36 cellular contexts compared by ENCODE assay signal in the genomic region with DNA sequence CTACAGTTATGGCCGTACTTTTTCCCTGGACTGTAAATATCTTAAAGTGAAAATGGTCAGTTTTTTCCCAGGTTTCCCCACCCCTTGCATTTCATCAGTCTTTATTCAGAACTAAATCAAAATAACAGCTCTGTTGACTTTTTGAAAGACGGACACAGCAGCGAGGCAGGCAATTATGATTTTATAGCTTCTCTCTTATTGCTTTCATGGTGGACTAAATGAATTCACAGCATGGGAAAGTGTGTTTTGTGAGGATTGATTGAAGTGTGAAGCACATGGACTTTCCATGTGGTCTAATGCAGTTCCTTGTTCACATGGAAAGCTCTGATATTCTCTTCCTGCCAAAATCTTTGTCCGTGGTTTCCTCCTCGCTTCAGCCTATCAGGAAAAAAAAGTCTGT.
"Had no signal": no experiment of that assay in that cellular context is flagged by ENCODE, and none has a peak within 500 bp of the region (broad histone marks: within the 10 kb centered on the region; RNA-seq: fewer than 3 reads in every experiment).

No MANE protein-coding gene starts in this region.

- ATAC-seq: activated CD8-positive, alpha-beta T cell treated with anti-CD3 and anti-CD28 coated beads for 36 hours; activated naive CD8-positive, alpha-beta T cell treated with anti-CD3 and anti-CD28 coated beads, Interleukin-2, amount 50 U/mL, for 24 hours; activated T-cell treated with anti-CD3 and anti-CD28 coated beads, Interleukin-2, amount 50 U/mL, for 4 hours; activated T-cell treated with anti-CD3 and anti-CD28 coated beads, Interleukin-2, amount 50 U/mL, for 72 hours; activated T-helper 17 cell treated with anti-CD3 and anti-CD28 coated beads, Interleukin-2, amount 50 U/mL, for 72 hours had no signal

- H3K27me3 Mint-ChIP-seq: activated B cell treated with CpG ODN at 0.5 μM for 24 hours; activated CD4-positive, alpha-beta memory T cell treated with anti-CD3 and anti-CD28 coated beads for 36 hours; activated CD4-positive, alpha-beta T cell treated with anti-CD3 and anti-CD28 coated beads, Interleukin-2, amount 10 ng/mL, durations not matched to agents 24 days and 14 days; activated CD8-positive, alpha-beta T cell treated with anti-CD3 and anti-CD28 coated beads for 36 hours; activated naive CD4-positive, alpha-beta T cell treated with anti-CD3 and anti-CD28 coated beads, Interleukin-2, amount 10 ng/mL, durations not matched to agents 7 days and 5 days; activated naive CD4-positive, alpha-beta T cell treated with anti-CD3 and anti-CD28 coated beads, Interleukin-2, amount 50 U/mL, for 24 hours; activated naive CD8-positive, alpha-beta T cell; activated naive CD8-positive, alpha-beta T cell treated with anti-CD3 and anti-CD28 coated beads, Interleukin-2, amount 10 ng/mL, durations not matched to agents 7 days and 5 days; activated naive CD8-positive, alpha-beta T cell treated with anti-CD3 and anti-CD28 coated beads, Interleukin-2, amount 50 U/mL, for 24 hours; central memory CD8-positive, alpha-beta T cell had no signal

- H3K4me1 Mint-ChIP-seq: activated B cell treated with CpG ODN at 0.5 μM for 24 hours; activated CD4-positive, alpha-beta T cell treated with anti-CD3 and anti-CD28 coated beads, Interleukin-2, amount 10 ng/mL, durations not matched to agents 24 days and 14 days; activated naive CD4-positive, alpha-beta T cell treated with anti-CD3 and anti-CD28 coated beads, Interleukin-2, amount 10 ng/mL, durations not matched to agents 7 days and 5 days; activated naive CD4-positive, alpha-beta T cell treated with anti-CD3 and anti-CD28 coated beads, Interleukin-2, amount 50 U/mL, for 24 hours; activated naive CD8-positive, alpha-beta T cell treated with anti-CD3 and anti-CD28 coated beads, Interleukin-2, amount 10 ng/mL, durations not matched to agents 7 days and 5 days; activated naive CD8-positive, alpha-beta T cell treated with anti-CD3 and anti-CD28 coated beads, Interleukin-2, amount 50 U/mL, for 24 hours; activated T-helper 17 cell treated with anti-CD3 and anti-CD28 coated beads, Interleukin-2, amount 50 U/mL, for 72 hours; brain; central memory CD8-positive, alpha-beta T cell had no signal

- H3K27ac ChIP-seq: ascending aorta, cardiac muscle cell, VCaP had no signal

- H3K4me3 ChIP-seq: ascending aorta, cardiac muscle cell had no signal

- H3K36me3 ChIP-seq: ascending aorta, cardiac muscle cell had no signal

- H3K9me3 Mint-ChIP-seq: activated CD4-positive, alpha-beta memory T cell treated with anti-CD3 and anti-CD28 coated beads for 36 hours; activated CD4-positive, alpha-beta T cell treated with anti-CD3 and anti-CD28 coated beads, Interleukin-2, amount 10 ng/mL, durations not matched to agents 24 days and 14 days; activated CD8-positive, alpha-beta T cell treated with anti-CD3 and anti-CD28 coated beads for 36 hours; activated naive CD4-positive, alpha-beta T cell treated with anti-CD3 and anti-CD28 coated beads, Interleukin-2, amount 10 ng/mL, durations not matched to agents 7 days and 5 days; activated naive CD4-positive, alpha-beta T cell treated with anti-CD3 and anti-CD28 coated beads, Interleukin-2, amount 50 U/mL, for 24 hours; activated naive CD8-positive, alpha-beta T cell treated with anti-CD3 and anti-CD28 coated beads, Interleukin-2, amount 10 ng/mL, durations not matched to agents 7 days and 5 days; activated T-cell treated with anti-CD3 and anti-CD28 coated beads, Interleukin-2, amount 50 U/mL, for 4 hours; activated T-helper 1 cell treated with anti-CD3 and anti-CD28 coated beads, Interleukin-12 subunit alpha, Interleukin-12 subunit beta, Interleukin-2, Interleukin-4 antibody, amounts not matched to agents 30 ng/mL and 10 ng/mL and 1 ng/mL, durations not matched to agents 14 hours and 24 hours and 36 hours; brain; T-helper 1 cell treated with Interleukin-12 subunit alpha and Interleukin-12 subunit beta and Interleukin-4 antibody, amounts not matched to agents 30 μg/mL and 1 μg/mL, for 36 hours; T-helper 2 cell treated with Interferon-gamma antibody and Interleukin-4, amounts not matched to agents 5 μg/mL and 100 μg/mL, for 36 hours had no signal

- H3K9me3 ChIP-seq: ascending aorta had no signal

- H3K27me3 ChIP-seq: ascending aorta, cardiac muscle cell had no signal

- H3K27ac Mint-ChIP-seq: activated B cell treated with CpG ODN at 0.5 μM for 24 hours; activated CD4-positive, alpha-beta memory T cell treated with anti-CD3 and anti-CD28 coated beads for 36 hours; activated CD4-positive, alpha-beta T cell treated with anti-CD3 and anti-CD28 coated beads, Interleukin-2, amount 10 ng/mL, durations not matched to agents 24 days and 14 days; activated CD8-positive, alpha-beta T cell treated with anti-CD3 and anti-CD28 coated beads for 36 hours; activated naive CD4-positive, alpha-beta T cell treated with anti-CD3 and anti-CD28 coated beads, Interleukin-2, amount 10 ng/mL, durations not matched to agents 7 days and 5 days; activated naive CD4-positive, alpha-beta T cell treated with anti-CD3 and anti-CD28 coated beads, Interleukin-2, amount 50 U/mL, for 24 hours; activated naive CD8-positive, alpha-beta T cell; activated naive CD8-positive, alpha-beta T cell treated with anti-CD3 and anti-CD28 coated beads, Interleukin-2, amount 10 ng/mL, durations not matched to agents 7 days and 5 days; activated naive CD8-positive, alpha-beta T cell treated with anti-CD3 and anti-CD28 coated beads, Interleukin-2, amount 50 U/mL, for 24 hours; activated T-cell treated with anti-CD3 and anti-CD28 coated beads, Interleukin-2, amount 50 U/mL, for 72 hours; activated T-helper 1 cell treated with anti-CD3 and anti-CD28 coated beads, Interleukin-12 subunit alpha, Interleukin-12 subunit beta, Interleukin-2, Interleukin-4 antibody, amounts not matched to agents 30 ng/mL and 10 ng/mL and 1 ng/mL, durations not matched to agents 14 hours and 24 hours and 36 hours; activated T-helper 17 cell treated with anti-CD3 and anti-CD28 coated beads, Interleukin-2, amount 50 U/mL, for 72 hours; brain; T-helper 1 cell treated with Interleukin-12 subunit alpha and Interleukin-12 subunit beta and Interleukin-4 antibody, amounts not matched to agents 30 μg/mL and 1 μg/mL, for 36 hours; T-helper 2 cell treated with Interferon-gamma antibody and Interleukin-4, amounts not matched to agents 5 μg/mL and 100 μg/mL, for 36 hours had no signal

- DNase-seq: activated B cell treated with CpG ODN at 0.5 μM for 24 hours; activated CD4-positive, alpha-beta memory T cell treated with anti-CD3 and anti-CD28 coated beads for 36 hours; activated CD4-positive, alpha-beta T cell treated with anti-CD3 and anti-CD28 coated beads for 4 hours; activated CD4-positive, alpha-beta T cell treated with anti-CD3 and anti-CD28 coated beads, Interleukin-2, amount 10 ng/mL, durations not matched to agents 24 days and 14 days; activated CD4-positive, alpha-beta T cell treated with anti-CD3 and anti-CD28 coated beads, Interleukin-2, amount 50 U/mL, for 1 hour; activated CD4-positive, alpha-beta T cell treated with anti-CD3 and anti-CD28 coated beads, Interleukin-2, amount 50 U/mL, for 4 hours; activated CD4-positive, CD25-positive, alpha-beta regulatory T cell treated with anti-CD3 and anti-CD28 coated beads, Interleukin-2, amount 50 U/mL, for 72 hours; activated CD8-positive, alpha-beta memory T cell treated with anti-CD3 and anti-CD28 coated beads, Interleukin-2, amount 50 U/mL, for 4 hours; activated CD8-positive, alpha-beta T cell treated with anti-CD3 and anti-CD28 coated beads for 36 hours; activated effector memory CD4-positive, alpha-beta T cell treated with anti-CD3 and anti-CD28 coated beads, Interleukin-2, amount 50 U/mL, for 16 hours; activated naive CD4-positive, alpha-beta T cell treated with anti-CD3 and anti-CD28 coated beads, Interleukin-2, amount 10 ng/mL, durations not matched to agents 7 days and 5 days; activated naive CD4-positive, alpha-beta T cell treated with Interleukin-2 at 50 U/mL for 16 hours; activated naive CD8-positive, alpha-beta T cell treated with anti-CD3 and anti-CD28 coated beads, Interleukin-2, amount 10 ng/mL, durations not matched to agents 7 days and 5 days; activated naive CD8-positive, alpha-beta T cell treated with anti-CD3 and anti-CD28 coated beads, Interleukin-2, amount 50 U/mL, for 24 hours; activated T-cell treated with anti-CD3 and anti-CD28 coated beads for 4 hours; activated T-cell treated with anti-CD3 and anti-CD28 coated beads, Interleukin-2, amount 50 U/mL, for 1 hour; activated T-cell treated with anti-CD3 and anti-CD28 coated beads, Interleukin-2, amount 50 U/mL, for 4 hours; activated T-cell treated with anti-CD3 and anti-CD28 coated beads, Interleukin-2, amount 50 U/mL, for 72 hours; amygdala; anterior cingulate cortex; caudate nucleus; cerebellar nuclear complex; T-helper 1 cell; T-helper 2 cell; T-helper 9 cell had no signal

- H3K4me1 ChIP-seq: ascending aorta had no signal

- H3K4me3 Mint-ChIP-seq: activated B cell treated with CpG ODN at 0.5 μM for 24 hours; activated CD4-positive, alpha-beta memory T cell treated with anti-CD3 and anti-CD28 coated beads for 36 hours; activated CD4-positive, alpha-beta T cell treated with anti-CD3 and anti-CD28 coated beads, Interleukin-2, amount 10 ng/mL, durations not matched to agents 24 days and 14 days; activated CD8-positive, alpha-beta T cell treated with anti-CD3 and anti-CD28 coated beads for 36 hours; activated naive CD4-positive, alpha-beta T cell treated with anti-CD3 and anti-CD28 coated beads, Interleukin-2, amount 10 ng/mL, durations not matched to agents 7 days and 5 days; activated naive CD4-positive, alpha-beta T cell treated with anti-CD3 and anti-CD28 coated beads, Interleukin-2, amount 50 U/mL, for 24 hours; activated naive CD8-positive, alpha-beta T cell; activated naive CD8-positive, alpha-beta T cell treated with anti-CD3 and anti-CD28 coated beads, Interleukin-2, amount 10 ng/mL, durations not matched to agents 7 days and 5 days; activated naive CD8-positive, alpha-beta T cell treated with anti-CD3 and anti-CD28 coated beads, Interleukin-2, amount 50 U/mL, for 24 hours; activated T-cell treated with anti-CD3 and anti-CD28 coated beads, Interleukin-2, amount 50 U/mL, for 4 hours; activated T-cell treated with anti-CD3 and anti-CD28 coated beads, Interleukin-2, amount 50 U/mL, for 72 hours; activated T-helper 1 cell treated with anti-CD3 and anti-CD28 coated beads, Interleukin-12 subunit alpha, Interleukin-12 subunit beta, Interleukin-2, Interleukin-4 antibody, amounts not matched to agents 30 ng/mL and 10 ng/mL and 1 ng/mL, durations not matched to agents 14 hours and 24 hours and 36 hours; activated T-helper 17 cell treated with anti-CD3 and anti-CD28 coated beads, Interleukin-2, amount 50 U/mL, for 72 hours; brain; central memory CD8-positive, alpha-beta T cell; T-helper 1 cell treated with Interleukin-12 subunit alpha and Interleukin-12 subunit beta and Interleukin-4 antibody, amounts not matched to agents 30 μg/mL and 1 μg/mL, for 36 hours; T-helper 2 cell treated with Interferon-gamma antibody and Interleukin-4, amounts not matched to agents 5 μg/mL and 100 μg/mL, for 36 hours had no signal

- H3K36me3 Mint-ChIP-seq: activated CD4-positive, alpha-beta memory T cell treated with anti-CD3 and anti-CD28 coated beads for 36 hours; activated naive CD4-positive, alpha-beta T cell treated with anti-CD3 and anti-CD28 coated beads, Interleukin-2, amount 10 ng/mL, durations not matched to agents 7 days and 5 days; activated naive CD4-positive, alpha-beta T cell treated with anti-CD3 and anti-CD28 coated beads, Interleukin-2, amount 50 U/mL, for 24 hours; activated naive CD8-positive, alpha-beta T cell; activated naive CD8-positive, alpha-beta T cell treated with anti-CD3 and anti-CD28 coated beads, Interleukin-2, amount 10 ng/mL, durations not matched to agents 7 days and 5 days; brain had no signal
